ENCODE assay signal across 18 cellular contexts in genomic region chr11:133697161-133697560, GRCh38.
DNase-seq lines count a peak whose midpoint lies in the region; ATAC-seq and TF ChIP-seq lines count a peak whose summit lies in the region.
"Had no signal": no experiment of that assay in that cellular context is flagged by ENCODE, and none has a peak within 500 bp of the region (broad histone marks: within the 10 kb centered on the region; RNA-seq: fewer than 3 reads in every experiment).

No MANE protein-coding gene starts in this region.

- no peaks in the 10 kb centered on the region for H3K36me3 Mint-ChIP-seq in activated naive CD8-positive, alpha-beta T cell treated with anti-CD3 and anti-CD28 coated beads for 36 hours
- H3K36me3 Mint-ChIP-seq: CD14-positive monocyte had no signal

- no peak for TF ChIP-seq POLR2A in heart left ventricle (IDR thresholded peaks at IDR 0.05)
- TF ChIP-seq POLR2A in gastrocnemius medialis (IDR thresholded peaks at IDR 0.05): no peak

- intact Hi-C loops in heart left ventricle (cut with DNase I): loop anchor here in 2 of 10 donors (5.0 to 10.0 kb wide), 2 partner anchors 120 to 172 kb away; no protein-coding TSS in a partner anchor
- intact Hi-C loops in gastrocnemius medialis (cut with DNase I; ENCODE audit: low total_unique reads): no loop called here

- 34 to 52% (median 39%) methylated on average over 5 of the region's 5 CpGs for WGBS in heart left ventricle, 4 donors

- H3K27me3 ChIP-seq in heart left ventricle (no peaks in the 10 kb centered on the region), gastrocnemius medialis (no peaks in the 10 kb centered on the region)

- no peaks in the 10 kb centered on the region for H3K4me1 Mint-ChIP-seq in activated naive CD8-positive, alpha-beta T cell treated with anti-CD3 and anti-CD28 coated beads for 36 hours
- H3K4me1 Mint-ChIP-seq: CD14-positive monocyte, GM23338 had no signal

- DNase-seq in DMS153 (lab: John Stamatoyannopoulos, UW) (peak; percentile 32), DMS153 treated with DMSO at 0.1 percent for 48 hours (lab: John Stamatoyannopoulos, UW; ENCODE audit: unreplicated experiment) (no peak), NCI-H2171 treated with DMSO at 0.1 percent for 48 hours (lab: John Stamatoyannopoulos, UW) (peak; percentile 64), heart left ventricle (peak in 4 of 5 donors; percentile 30 to 68 (median 41)), gastrocnemius medialis (peak; percentile 5 to 20), HT-29 (ENCODE audit: low spot score) (no peak), dermis blood vessel endothelial cell (no peak)
- DNase-seq in activated naive CD8-positive, alpha-beta T cell treated with anti-CD3 and anti-CD28 coated beads for 36 hours: no peak
- DNase-seq: 8988T, GF-D8, NCI-H1105 treated with DMSO at 0.1 percent for 48 hours, NCI-H1694, NCI-H446 treated with DMSO at 0.1 percent for 48 hours, PC-3, RPMI8226 had no signal

- H3K27ac ChIP-seq in heart left ventricle (peak overlapping the region in 11 of 12 donors; percentile 15 to 87 (median 70)), gastrocnemius medialis (peak overlapping the region; percentile 39 to 61 (median 43))

- no peak overlapping the region for H3K4me3 Mint-ChIP-seq in activated naive CD8-positive, alpha-beta T cell treated with anti-CD3 and anti-CD28 coated beads for 36 hours
- H3K4me3 Mint-ChIP-seq: CD14-positive monocyte, GM23338 had no signal

- in situ Hi-C loops in gastrocnemius medialis (cut with MboI; ENCODE audit: low sequenced_read_pairs in 4 of 4): no loop called here

- TF ChIP-seq CTCF in heart left ventricle (IDR thresholded peaks at IDR 0.05) (no peak), gastrocnemius medialis (IDR thresholded peaks at IDR 0.05 in 4 of 5, conservative IDR thresholded peaks at IDR 0.05 in 1 of 5) (no peak)

- no peak overlapping the region for H3K27ac Mint-ChIP-seq in activated naive CD8-positive, alpha-beta T cell treated with anti-CD3 and anti-CD28 coated beads for 36 hours
- H3K27ac Mint-ChIP-seq: CD14-positive monocyte, GM23338 had no signal

- ATAC-seq in heart left ventricle (peak; percentile 79 to 87 (median 84)), gastrocnemius medialis (peak; percentile 81 to 91)
- ATAC-seq: GM23338, HCT116, PC-3 had no signal

- H3K4me1 ChIP-seq in heart left ventricle (peaks cover 0 to 12% (median 0%) of the 10 kb centered on the region in 12 donors), gastrocnemius medialis (peaks cover 0 to 8% of the 10 kb centered on the region in 2 donors)

- H3K36me3 ChIP-seq in heart left ventricle (no peaks in the 10 kb centered on the region), gastrocnemius medialis (no peaks in the 10 kb centered on the region)

- H3K27me3 Mint-ChIP-seq in activated naive CD8-positive, alpha-beta T cell treated with anti-CD3 and anti-CD28 coated beads for 36 hours: no peaks in the 10 kb centered on the region

- no peak overlapping the region for H3K4me3 ChIP-seq in heart left ventricle
- peak overlapping the region in 1 of 4 donors; percentile 32 for H3K4me3 ChIP-seq in gastrocnemius medialis
- H3K4me3 ChIP-seq: GM23338 had no signal

- no peaks in the 10 kb centered on the region for H3K9me3 ChIP-seq in heart left ventricle
- H3K9me3 ChIP-seq in gastrocnemius medialis: no peaks in the 10 kb centered on the region

- no peaks in the 10 kb centered on the region for H3K9me3 Mint-ChIP-seq in activated naive CD8-positive, alpha-beta T cell treated with anti-CD3 and anti-CD28 coated beads for 36 hours
- H3K9me3 Mint-ChIP-seq: GM23338 had no signal

Comparison
In these comparisons a context has a peak if more than half of its experiments do, and no peak if none do; other contexts are left out.
1. DNase-seq: peak in DMS153 (single experiment), NCI-H2171 treated with DMSO at 0.1 percent for 48 hours (single experiment), heart left ventricle (4 of 5) and gastrocnemius medialis (2 of 2); none in DMS153 treated with DMSO at 0.1 percent for 48 hours (single experiment), HT-29 (single experiment), activated naive CD8-positive, alpha-beta T cell treated with anti-CD3 and anti-CD28 coated beads for 36 hours (single experiment) and dermis blood vessel endothelial cell (single experiment).